In the genomic region with DNA sequence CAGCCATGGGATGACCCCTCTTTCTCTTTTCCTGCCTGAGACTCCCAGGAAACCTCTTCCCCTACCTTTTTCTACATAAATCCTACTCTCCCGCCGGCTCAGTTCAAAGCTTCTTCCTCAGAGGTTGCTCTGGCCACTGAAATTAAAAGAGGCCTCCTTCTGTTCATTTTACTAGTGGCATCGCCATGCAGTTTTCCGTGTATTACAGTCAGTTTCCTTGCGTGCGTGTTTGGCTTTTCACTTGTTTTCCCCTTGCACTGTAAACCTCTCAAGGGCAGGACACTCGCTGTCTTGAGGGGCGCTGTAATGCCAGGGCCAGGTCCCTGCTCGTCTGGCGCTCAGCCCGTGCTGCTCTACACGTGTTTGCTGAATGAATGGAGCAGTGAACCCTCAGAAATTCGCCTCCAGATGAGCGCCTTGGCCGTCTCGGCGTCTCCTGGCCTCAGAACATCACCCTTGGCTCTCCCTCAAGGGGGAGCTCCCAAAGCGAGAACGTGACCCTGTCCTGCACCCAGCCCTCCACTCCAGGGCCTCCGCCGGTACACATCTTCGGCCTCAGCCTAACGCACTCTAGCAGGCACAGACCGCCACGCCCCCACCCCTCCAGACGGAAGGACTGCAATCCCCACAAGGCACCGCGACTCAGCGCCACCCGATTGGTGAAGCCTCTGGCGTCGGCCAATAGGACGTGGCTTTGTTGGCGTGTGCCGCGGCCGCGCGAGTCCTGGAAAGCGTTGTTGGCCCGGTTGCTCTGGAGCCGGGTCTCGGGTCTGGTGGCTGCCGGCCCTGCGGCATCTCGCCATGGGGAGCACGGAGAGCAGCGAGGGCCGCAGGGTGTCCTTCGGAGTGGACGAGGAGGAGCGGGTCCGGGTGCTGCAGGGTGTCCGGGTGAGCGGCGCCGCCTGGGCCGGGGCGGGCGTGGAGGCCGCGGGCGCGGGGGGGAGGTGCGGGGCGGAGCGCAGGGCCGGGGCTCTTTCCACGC, we compare ENCODE assay signal across 8 cellular contexts. TPM values are rescaled to one million over a fixed set of nuclear protein-coding genes. Genes with fewer than 3 reads are reported as not detected.
DNase-seq lines count a peak whose midpoint lies in the region; ATAC-seq and TF ChIP-seq lines count a peak whose summit lies in the region.

A gene with protein sequence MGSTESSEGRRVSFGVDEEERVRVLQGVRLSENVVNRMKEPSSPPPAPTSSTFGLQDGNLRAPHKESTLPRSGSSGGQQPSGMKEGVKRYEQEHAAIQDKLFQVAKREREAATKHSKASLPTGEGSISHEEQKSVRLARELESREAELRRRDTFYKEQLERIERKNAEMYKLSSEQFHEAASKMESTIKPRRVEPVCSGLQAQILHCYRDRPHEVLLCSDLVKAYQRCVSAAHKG (plus strand): TSS at position 729 of the 982 bp plus-strand sequence. CDS start 73 bp downstream, at position 802.

- H3K4me3 ChIP-seq in left lung = peak within 1 kb of the TSS; percentile 64 to 72

- H3K36me3 ChIP-seq in left lung = no peaks in the 10 kb centered on the region

- no peaks in the 10 kb centered on the region for H3K9me3 ChIP-seq in left lung

- H3K27ac ChIP-seq in left lung = no peak within 1 kb of the TSS

- intact Hi-C loops in left lung (cut with DNase I) = no loop called here

- H3K4me1 ChIP-seq in left lung = peaks cover 7 to 15% of the 10 kb centered on the region in 2 donors

- no peak for TF ChIP-seq CTCF in left lung (IDR thresholded peaks at IDR 0.05)

- ATAC-seq in GM19372 (IDR thresholded peaks at IDR 0.05; ENCODE audit: low read depth, unreplicated experiment) = peak; percentile 99
- ATAC-seq in HG03521 (IDR thresholded peaks at IDR 0.05; ENCODE audit: unreplicated experiment) = peak; percentile 97
- ATAC-seq in left lung = peak; percentile 100

- DNase-seq in C1 segment of cervical spinal cord (lab: John Stamatoyannopoulos, UW) = peak; percentile 72 to 95 (median 89)
- DNase-seq in NCI-H69 (lab: John Stamatoyannopoulos, UW) = peak; percentile 93
- DNase-seq in activated CD4-positive, alpha-beta T cell treated with anti-CD3 and anti-CD28 coated beads, Interleukin-2, amount 50 U/mL, for 4 hours = peak; percentile 97
- peak; percentile 97 for DNase-seq in dermis blood vessel endothelial cell
- DNase-seq in left lung = peak; percentile 92 to 95
- peak; percentile 96 for DNase-seq in stimulated activated CD4-positive, alpha-beta T cell treated with anti-CD3 and anti-CD28 coated beads, Interleukin-2, amount 100 ng/mL, for 4 hours (ENCODE audit: low read depth)

- peaks cover 0 to 19% of the 10 kb centered on the region in 2 donors for H3K27me3 ChIP-seq in left lung

RNA-seq across cellular contexts. Expression of the gene that starts here (rescaled TPM):
- 3.7 and 5.6 TPM in 2 replicates for total RNA-seq in dermis blood vessel endothelial cell
- total RNA-seq in left lung = 10 to 100 TPM; 11.8 to 11.9 TPM
